13 cellular contexts compared by ENCODE assay signal in genomic region chr15:65055201-65055870, GRCh38. TPM values are rescaled to one million over a fixed set of nuclear protein-coding genes. Genes with fewer than 3 reads are reported as not detected.
DNase-seq lines count a peak whose midpoint lies in the region; ATAC-seq, FAIRE-seq and TF ChIP-seq lines count a peak whose summit lies in the region.
"Had no signal": no experiment of that assay in that cellular context is flagged by ENCODE, and none has a peak within 500 bp of the region (broad histone marks: within the 10 kb centered on the region; RNA-seq: fewer than 3 reads in every experiment).

No MANE protein-coding gene starts in this region.

- H3K27me3 ChIP-seq in bronchial epithelial cell (ENCODE audit: control insufficient read depth, insufficient read depth, low read length), result no peaks in the 10 kb centered on the region
- no peaks in the 10 kb centered on the region for H3K27me3 ChIP-seq in left lung
- H3K27me3 ChIP-seq in upper lobe of left lung, result no peaks in the 10 kb centered on the region

- H3K4me3 Mint-ChIP-seq in activated CD8-positive, alpha-beta T cell treated with anti-CD3 and anti-CD28 coated beads, Interleukin-2, amount 10 ng/mL, durations not matched to agents 7 days and 5 days, result no peak overlapping the region
- H3K4me3 Mint-ChIP-seq in activated CD8-positive, alpha-beta T cell treated with anti-CD3 and anti-CD28 coated beads for 36 hours, result no peak overlapping the region
- no peak overlapping the region for H3K4me3 Mint-ChIP-seq in T-helper 17 cell

- no peak overlapping the region for H3K27ac Mint-ChIP-seq in activated CD8-positive, alpha-beta T cell treated with anti-CD3 and anti-CD28 coated beads, Interleukin-2, amount 10 ng/mL, durations not matched to agents 7 days and 5 days
- no peak overlapping the region for H3K27ac Mint-ChIP-seq in activated CD8-positive, alpha-beta T cell treated with anti-CD3 and anti-CD28 coated beads for 36 hours
- no peak overlapping the region for H3K27ac Mint-ChIP-seq in T-helper 17 cell

- H3K27ac ChIP-seq in left lung (no peak overlapping the region), upper lobe of left lung (peak overlapping the region in 3 of 4 donors; percentile 28 to 53 (median 40))

- WGBS in upper lobe of left lung, 2 donors, result 30 to 49% methylated on average over 4 to 6 of the region's 6 CpGs

- H3K4me1 ChIP-seq in left lung, result peaks cover 0 to 16% of the 10 kb centered on the region in 2 donors
- peaks cover 1 to 14% (median 7%) of the 10 kb centered on the region in 4 donors for H3K4me1 ChIP-seq in upper lobe of left lung

- no peaks in the 10 kb centered on the region for H3K36me3 Mint-ChIP-seq in activated CD8-positive, alpha-beta T cell treated with anti-CD3 and anti-CD28 coated beads, Interleukin-2, amount 10 ng/mL, durations not matched to agents 7 days and 5 days (ENCODE audit: low read depth)
- no peaks in the 10 kb centered on the region for H3K36me3 Mint-ChIP-seq in activated CD8-positive, alpha-beta T cell treated with anti-CD3 and anti-CD28 coated beads for 36 hours (ENCODE audit: low read depth)
- H3K36me3 Mint-ChIP-seq in T-helper 17 cell (ENCODE audit: low read depth), result peaks cover 2% of the 10 kb centered on the region

- ATAC-seq in activated CD8-positive, alpha-beta T cell treated with anti-CD3 and anti-CD28 coated beads, Interleukin-2, amount 10 ng/mL, durations not matched to agents 7 days and 5 days, result peak; percentile 42
- no peak for ATAC-seq in activated CD8-positive, alpha-beta T cell treated with anti-CD3 and anti-CD28 coated beads for 36 hours
- ATAC-seq in left lung, result peak; percentile 54
- ATAC-seq in upper lobe of left lung (ENCODE audit: low FRiP score in 2 of 2), result peak; percentile 7 to 41
- ATAC-seq in T-helper 17 cell, result no peak
- ATAC-seq in HG03039 (IDR thresholded peaks at IDR 0.05; ENCODE audit: unreplicated experiment), result no peak

- CTCF ChIA-PET in activated CD8-positive, alpha-beta T cell treated with anti-CD3 and anti-CD28 coated beads, Interleukin-2, amount 10 ng/mL, durations not matched to agents 7 days and 5 days (lab: Charles Lee), result interaction anchor here (0.6 to 5.0 kb wide), 15 partner anchors 11 to 245 kb away, joined by 3 to 37 read pairs (median 5); partner anchors contain the start of gene KBTBD13
- CTCF ChIA-PET in activated CD8-positive, alpha-beta T cell treated with anti-CD3 and anti-CD28 coated beads for 36 hours (lab: Charles Lee), result interaction anchor here (0.5 to 6.4 kb wide), 20 partner anchors 9 to 330 kb away, joined by 3 to 37 read pairs (median 5); partner anchors contain the start of genes KBTBD13 and RASL12

- TF ChIP-seq POLR2A in upper lobe of left lung (IDR thresholded peaks at IDR 0.05), result no peak

- H3K4me1 Mint-ChIP-seq in activated CD8-positive, alpha-beta T cell treated with anti-CD3 and anti-CD28 coated beads, Interleukin-2, amount 10 ng/mL, durations not matched to agents 7 days and 5 days (ENCODE audit: low read depth), result peaks cover 16% of the 10 kb centered on the region
- peaks cover 1% of the 10 kb centered on the region for H3K4me1 Mint-ChIP-seq in activated CD8-positive, alpha-beta T cell treated with anti-CD3 and anti-CD28 coated beads for 36 hours (ENCODE audit: low read depth)
- peaks cover under 1% of the 10 kb centered on the region for H3K4me1 Mint-ChIP-seq in T-helper 17 cell

- no peak for TF ChIP-seq EP300 in upper lobe of left lung (IDR thresholded peaks at IDR 0.05)

- FAIRE-seq in bronchial epithelial cell (lab: Jason Lieb, UNC), result no peak
- FAIRE-seq: A204.1, keratinocyte had no signal

- TF ChIP-seq CTCF in activated CD8-positive, alpha-beta T cell treated with anti-CD3 and anti-CD28 coated beads for 36 hours (IDR thresholded peaks at IDR 0.05), result no peak
- no peak for TF ChIP-seq CTCF in bronchial epithelial cell (IDR thresholded peaks at IDR 0.05; ENCODE audit: insufficient read depth, low read length, severe bottlenecking)
- TF ChIP-seq CTCF in left lung (IDR thresholded peaks at IDR 0.05), result no peak
- TF ChIP-seq CTCF in upper lobe of left lung (IDR thresholded peaks at IDR 0.05), result no peak

- DNase-seq in activated CD8-positive, alpha-beta T cell treated with anti-CD3 and anti-CD28 coated beads, Interleukin-2, amount 10 ng/mL, durations not matched to agents 7 days and 5 days, result peak; percentile 45
- no peak for DNase-seq in activated CD8-positive, alpha-beta T cell treated with anti-CD3 and anti-CD28 coated beads for 36 hours
- DNase-seq in bronchial epithelial cell (ENCODE audit: low read depth), result peak; percentile 42
- no peak for DNase-seq in left lung
- no peak for DNase-seq in upper lobe of left lung
- no peak for DNase-seq in T-helper 17 cell
- DNase-seq in stimulated activated CD4-positive, alpha-beta T cell treated with anti-CD3 and anti-CD28 coated beads, Interleukin-1b, Interleukin-23, amount 100 ng/mL, for 48 hours, result no peak
- DNase-seq: activated effector memory CD4-positive, alpha-beta T cell treated with Interleukin-2 at 50 U/mL for 16 hours; NCI-H2171 had no signal

- intact Hi-C loops in activated CD8-positive, alpha-beta T cell treated with anti-CD3 and anti-CD28 coated beads for 36 hours (cut with micrococcal nuclease), result no loop called here
- intact Hi-C loops in left lung (cut with DNase I), result no loop called here

- H3K36me3 ChIP-seq in bronchial epithelial cell (ENCODE audit: control insufficient read depth, insufficient read depth, low read length) (no peaks in the 10 kb centered on the region), left lung (no peaks in the 10 kb centered on the region), upper lobe of left lung (peaks cover 0 to 8% (median 1%) of the 10 kb centered on the region in 4 donors)

- peaks cover 5% of the 10 kb centered on the region for H3K27me3 Mint-ChIP-seq in activated CD8-positive, alpha-beta T cell treated with anti-CD3 and anti-CD28 coated beads, Interleukin-2, amount 10 ng/mL, durations not matched to agents 7 days and 5 days (ENCODE audit: low read depth)
- H3K27me3 Mint-ChIP-seq in activated CD8-positive, alpha-beta T cell treated with anti-CD3 and anti-CD28 coated beads for 36 hours, result no peaks in the 10 kb centered on the region
- H3K27me3 Mint-ChIP-seq in T-helper 17 cell, result peaks cover 13% of the 10 kb centered on the region

- no peaks in the 10 kb centered on the region for H3K9me3 Mint-ChIP-seq in activated CD8-positive, alpha-beta T cell treated with anti-CD3 and anti-CD28 coated beads, Interleukin-2, amount 10 ng/mL, durations not matched to agents 7 days and 5 days (ENCODE audit: insufficient read depth)
- peaks cover 3% of the 10 kb centered on the region for H3K9me3 Mint-ChIP-seq in activated CD8-positive, alpha-beta T cell treated with anti-CD3 and anti-CD28 coated beads for 36 hours

- H3K4me3 ChIP-seq in bronchial epithelial cell (ENCODE audit: low read depth, low read length), result no peak overlapping the region
- H3K4me3 ChIP-seq in left lung, result no peak overlapping the region
- H3K4me3 ChIP-seq in upper lobe of left lung, result no peak overlapping the region

- H3K9me3 ChIP-seq in left lung (no peaks in the 10 kb centered on the region), upper lobe of left lung (no peaks in the 10 kb centered on the region), T-helper 17 cell (ENCODE audit: control insufficient read depth, low read length, poor library complexity, severe bottlenecking) (peaks cover 2% of the 10 kb centered on the region)

- POLR2A ChIA-PET in activated CD8-positive, alpha-beta T cell treated with anti-CD3 and anti-CD28 coated beads, Interleukin-2, amount 10 ng/mL, durations not matched to agents 7 days and 5 days (lab: Charles Lee), result interaction anchor here (0.8 to 2.1 kb wide), 3 partner anchors 13 to 249 kb away, joined by 3 to 10 read pairs (median 4); partner anchors contain the start of gene RNU5B-1
- POLR2A ChIA-PET in activated CD8-positive, alpha-beta T cell treated with anti-CD3 and anti-CD28 coated beads for 36 hours (lab: Charles Lee), result interaction anchor here (0.5 to 1.0 kb wide), 2 partner anchors 249 to 917 kb away, joined by 3 to 5 read pairs; partner anchors contain the start of gene RNU5B-1

RNA-seq across cellular contexts. Expression of gene SLC51B, which starts 10.1 kb away (rescaled TPM):
- not detected for total RNA-seq in activated CD8-positive, alpha-beta T cell treated with anti-CD3 and anti-CD28 coated beads, Interleukin-2, amount 10 ng/mL, durations not matched to agents 7 days and 5 days
- total RNA-seq in activated CD8-positive, alpha-beta T cell treated with anti-CD3 and anti-CD28 coated beads for 36 hours, result not detected
- not detected in 2 replicates for total RNA-seq in bronchial epithelial cell
- total RNA-seq in left lung, result 1 to 10 TPM in 1 of 2 donors, under 1 TPM in 1; 0.39 to 2.7 TPM
- total RNA-seq in upper lobe of left lung, result 1 to 10 TPM in 3 of 6 donors, under 1 TPM in 1, not detected in 2; 0.69 to 6.6 (median 4.4) TPM
- total RNA-seq in T-helper 17 cell, result not detected
- total RNA-seq: pulmonary artery endothelial cell had no signal

RNA-seq across cellular contexts. Expression of gene RASL12, which starts 12.5 kb away (rescaled TPM):
- total RNA-seq in activated CD8-positive, alpha-beta T cell treated with anti-CD3 and anti-CD28 coated beads, Interleukin-2, amount 10 ng/mL, durations not matched to agents 7 days and 5 days, result not detected
- total RNA-seq in activated CD8-positive, alpha-beta T cell treated with anti-CD3 and anti-CD28 coated beads for 36 hours, result not detected
- total RNA-seq in bronchial epithelial cell (not detected in 2 replicates), left lung (10 to 100 TPM; 23.8 to 24.3 TPM), upper lobe of left lung (10 to 100 TPM; 12.8 to 49.9 (median 24.9) TPM), T-helper 17 cell (not detected)
- total RNA-seq: pulmonary artery endothelial cell had no signal

RNA-seq across cellular contexts. Expression of gene KBTBD13, which starts 21.2 kb away (rescaled TPM):
- total RNA-seq in activated CD8-positive, alpha-beta T cell treated with anti-CD3 and anti-CD28 coated beads, Interleukin-2, amount 10 ng/mL, durations not matched to agents 7 days and 5 days, result not detected
- total RNA-seq in activated CD8-positive, alpha-beta T cell treated with anti-CD3 and anti-CD28 coated beads for 36 hours, result not detected
- total RNA-seq in bronchial epithelial cell (not detected in 2 replicates), left lung (under 1 TPM in 1 of 2 donors, not detected in 1; 0.18 TPM), upper lobe of left lung (not detected), T-helper 17 cell (not detected)
- total RNA-seq: pulmonary artery endothelial cell had no signal

RNA-seq across cellular contexts. Expression of gene MTFMT, which starts 25.9 kb away (rescaled TPM):
- total RNA-seq in activated CD8-positive, alpha-beta T cell treated with anti-CD3 and anti-CD28 coated beads, Interleukin-2, amount 10 ng/mL, durations not matched to agents 7 days and 5 days, result 10 to 100 TPM; 16.2 to 19.3 TPM
- total RNA-seq in activated CD8-positive, alpha-beta T cell treated with anti-CD3 and anti-CD28 coated beads for 36 hours, result 10 to 100 TPM; 19.7 to 21.0 TPM
- total RNA-seq in bronchial epithelial cell, result 10.4 and 17.4 TPM in 2 replicates
- total RNA-seq in left lung, result 10 to 100 TPM; 12.7 to 14.5 TPM
- 10 to 100 TPM; 15.8 to 35.6 (median 25.5) TPM for total RNA-seq in upper lobe of left lung
- total RNA-seq in T-helper 17 cell, result 1 to 10 TPM; 8.6 to 9.1 TPM

RNA-seq across cellular contexts. Expression of gene UBAP1L, which starts 59.7 kb away (rescaled TPM):
- 1 to 10 TPM; 3.5 to 4.2 TPM for total RNA-seq in activated CD8-positive, alpha-beta T cell treated with anti-CD3 and anti-CD28 coated beads, Interleukin-2, amount 10 ng/mL, durations not matched to agents 7 days and 5 days
- 1 to 10 TPM; 2.9 to 3.3 TPM for total RNA-seq in activated CD8-positive, alpha-beta T cell treated with anti-CD3 and anti-CD28 coated beads for 36 hours
- total RNA-seq in bronchial epithelial cell, result 1.3 and 2.0 TPM in 2 replicates
- 1 to 10 TPM; 2.7 to 3.8 TPM for total RNA-seq in left lung
- total RNA-seq in upper lobe of left lung, result 10 to 100 TPM in 1 of 6 donors, 1 to 10 TPM in 5; 3.3 to 10.5 (median 4.8) TPM
- 1 to 10 TPM; 7.8 to 8.4 TPM for total RNA-seq in T-helper 17 cell

Comparison
In these comparisons a context has a peak if more than half of its experiments do, and no peak if none do; other contexts are left out.
1. ATAC-seq: peak in activated CD8-positive, alpha-beta T cell treated with anti-CD3 and anti-CD28 coated beads, Interleukin-2, amount 10 ng/mL, durations not matched to agents 7 days and 5 days (single experiment), left lung (single experiment) and upper lobe of left lung (2 of 2); none in activated CD8-positive, alpha-beta T cell treated with anti-CD3 and anti-CD28 coated beads for 36 hours (single experiment), T-helper 17 cell (single experiment) and HG03039 (single experiment).
2. DNase-seq: peak in activated CD8-positive, alpha-beta T cell treated with anti-CD3 and anti-CD28 coated beads, Interleukin-2, amount 10 ng/mL, durations not matched to agents 7 days and 5 days (single experiment) and bronchial epithelial cell (single experiment); none in activated CD8-positive, alpha-beta T cell treated with anti-CD3 and anti-CD28 coated beads for 36 hours (single experiment), left lung (0 of 2), upper lobe of left lung (0 of 2), T-helper 17 cell (0 of 3) and stimulated activated CD4-positive, alpha-beta T cell treated with anti-CD3 and anti-CD28 coated beads, Interleukin-1b, Interleukin-23, amount 100 ng/mL, for 48 hours (single experiment).
3. H3K27ac ChIP-seq: peak in upper lobe of left lung (3 of 4); none in left lung (0 of 2).
4. RNA of gene RASL12, which starts 12.5 kb away (total RNA-seq): 12.8 to 49.9 TPM in upper lobe of left lung and 23.8 to 24.3 TPM in left lung; not detected in activated CD8-positive, alpha-beta T cell treated with anti-CD3 and anti-CD28 coated beads, Interleukin-2, amount 10 ng/mL, durations not matched to agents 7 days and 5 days, not detected in activated CD8-positive, alpha-beta T cell treated with anti-CD3 and anti-CD28 coated beads for 36 hours, not detected in bronchial epithelial cell and not detected in T-helper 17 cell; every median in the first group is over 10 times any median in the second.